In the genomic region with DNA sequence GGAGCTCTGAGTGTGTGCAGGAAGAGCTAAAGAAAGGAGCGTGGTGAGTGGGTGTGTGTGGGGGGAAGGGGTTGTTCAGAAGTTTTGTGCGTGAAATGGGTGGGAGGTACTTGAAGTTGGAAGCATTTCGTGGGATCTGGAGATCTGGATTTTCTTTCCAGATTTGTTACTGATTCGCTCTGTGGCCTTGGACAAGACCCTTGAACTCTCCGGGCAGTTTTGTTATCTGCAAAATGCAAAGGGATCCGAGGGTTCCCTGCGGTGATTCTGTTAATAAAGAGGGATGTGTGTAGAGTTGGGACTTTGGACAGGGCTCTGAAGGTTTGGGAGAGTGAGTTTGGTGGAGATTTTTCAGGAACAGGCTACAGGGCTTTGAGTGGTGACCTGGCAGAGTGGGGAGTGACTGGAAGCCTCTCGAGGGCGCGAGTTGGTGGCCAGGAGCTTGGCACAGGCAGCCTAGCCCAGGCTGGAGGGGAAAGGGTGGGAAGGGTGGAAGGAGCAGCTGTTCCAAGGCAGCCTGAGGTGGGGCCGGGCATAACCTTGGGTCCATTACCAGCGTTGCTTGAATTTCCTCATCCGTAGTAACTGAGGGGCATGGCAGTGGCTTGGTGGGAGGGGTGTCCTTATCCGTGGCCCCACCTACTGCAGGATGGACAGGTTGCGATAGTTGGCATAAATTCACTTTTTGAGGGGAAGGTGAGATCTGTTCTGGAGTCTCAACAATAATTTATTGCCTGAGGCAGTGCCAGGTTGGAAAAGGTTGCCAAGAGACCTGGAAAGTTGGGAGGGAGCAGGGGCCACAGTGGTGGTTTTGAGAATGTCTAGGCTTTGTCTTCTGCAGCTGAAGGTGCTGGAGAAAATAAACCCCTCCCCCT, we compare ENCODE assay signal across 8 cellular contexts. TPM values are rescaled to one million over a fixed set of nuclear protein-coding genes. Genes with fewer than 3 reads are reported as not detected.
DNase-seq lines count a peak whose midpoint lies in the region; ATAC-seq and TF ChIP-seq lines count a peak whose summit lies in the region.

No MANE protein-coding gene starts in this region.

- H3K27ac ChIP-seq in naive thymus-derived CD4-positive, alpha-beta T cell (ENCODE audit: low read depth, low read length): no peak overlapping the region

- H3K4me1 ChIP-seq in naive thymus-derived CD4-positive, alpha-beta T cell (ENCODE audit: control insufficient read depth in 2 of 2, insufficient read depth in 2 of 2, low read length in 2 of 2): peaks cover 20 to 29% of the 10 kb centered on the region in 2 donors

- peak overlapping the region; percentile 98 for H3K27ac Mint-ChIP-seq in endothelial cell (ENCODE audit: unreplicated experiment)
- H3K27ac Mint-ChIP-seq in naive thymus-derived CD4-positive, alpha-beta T cell: peak overlapping the region in 1 of 9 donors; percentile 49

- intact Hi-C loops in naive thymus-derived CD4-positive, alpha-beta T cell (cut with micrococcal nuclease): loop anchor here (5.0 kb wide), 2 partner anchors 88 to 332 kb away; partner anchors contain the start of genes KCNK6 (in 1 of the 2) and YIF1B (in 1 of the 2)

- no peak for TF ChIP-seq CTCF in endothelial cell (IDR thresholded peaks at IDR 0.05; ENCODE audit: unreplicated experiment)

- peaks cover 5% of the 10 kb centered on the region for H3K9me3 Mint-ChIP-seq in endothelial cell (ENCODE audit: unreplicated experiment)
- no peaks in the 10 kb centered on the region for H3K9me3 Mint-ChIP-seq in naive thymus-derived CD4-positive, alpha-beta T cell

- H3K36me3 Mint-ChIP-seq in endothelial cell (ENCODE audit: low read depth, unreplicated experiment): peaks cover 17% of the 10 kb centered on the region
- H3K36me3 Mint-ChIP-seq in naive thymus-derived CD4-positive, alpha-beta T cell: peaks cover 0 to 21% (median 5%) of the 10 kb centered on the region in 5 donors

- peaks cover 64% of the 10 kb centered on the region for H3K4me1 Mint-ChIP-seq in endothelial cell (ENCODE audit: unreplicated experiment)
- peaks cover 20 to 62% (median 42%) of the 10 kb centered on the region in 7 donors for H3K4me1 Mint-ChIP-seq in naive thymus-derived CD4-positive, alpha-beta T cell

- POLR2A ChIA-PET in naive thymus-derived CD4-positive, alpha-beta T cell (lab: Charles Lee): no interaction called here

- peak overlapping the region; percentile 100 for H3K4me3 Mint-ChIP-seq in endothelial cell (ENCODE audit: unreplicated experiment)
- peak overlapping the region; percentile 74 to 99 (median 89) for H3K4me3 Mint-ChIP-seq in naive thymus-derived CD4-positive, alpha-beta T cell

- H3K27me3 ChIP-seq in naive thymus-derived CD4-positive, alpha-beta T cell (ENCODE audit: control insufficient read depth in 2 of 2, insufficient read depth in 2 of 2, low read length in 2 of 2): peaks cover 0 to 17% of the 10 kb centered on the region in 2 donors

- peaks cover 19% of the 10 kb centered on the region for H3K27me3 Mint-ChIP-seq in endothelial cell (ENCODE audit: unreplicated experiment)
- H3K27me3 Mint-ChIP-seq in naive thymus-derived CD4-positive, alpha-beta T cell: peaks cover 0 to 45% (median 29%) of the 10 kb centered on the region in 5 donors

- no peak for ATAC-seq in naive thymus-derived CD4-positive, alpha-beta T cell
- ATAC-seq in GM21526 (IDR thresholded peaks at IDR 0.05; ENCODE audit: low FRiP score, unreplicated experiment): no peak
- no peak for ATAC-seq in GM18517 (IDR thresholded peaks at IDR 0.05; ENCODE audit: unreplicated experiment)
- ATAC-seq in GM21381 (IDR thresholded peaks at IDR 0.05; ENCODE audit: unreplicated experiment): no peak

- DNase-seq in NCI-H2196 (lab: John Stamatoyannopoulos, UW; ENCODE audit: unreplicated experiment): peak; percentile 59
- no peak for DNase-seq in NCI-H2196 treated with DMSO at 0.1 percent for 48 hours (lab: John Stamatoyannopoulos, UW; ENCODE audit: unreplicated experiment)
- no peak for DNase-seq in endothelial cell (ENCODE audit: low spot score)
- no peak for DNase-seq in naive thymus-derived CD4-positive, alpha-beta T cell

- H3K4me3 ChIP-seq in naive thymus-derived CD4-positive, alpha-beta T cell (ENCODE audit: low read length): peak overlapping the region; percentile 85

- no peaks in the 10 kb centered on the region for H3K9me3 ChIP-seq in naive thymus-derived CD4-positive, alpha-beta T cell (ENCODE audit: control insufficient read depth in 2 of 3, low read length in 3 of 3)

- peaks cover 0 to 4% (median 0%) of the 10 kb centered on the region in 3 experiments for H3K36me3 ChIP-seq in naive thymus-derived CD4-positive, alpha-beta T cell (ENCODE audit: control insufficient read depth in 2 of 3, insufficient read depth in 3 of 3, low read length in 3 of 3)

- CTCF ChIA-PET in naive thymus-derived CD4-positive, alpha-beta T cell (lab: Charles Lee): interaction anchor here (0.6 to 2.5 kb wide), 3 partner anchors 12 to 251 kb away, joined by 3 to 17 read pairs (median 4); no protein-coding TSS in a partner anchor

TF ChIP-seq in PFSK-1, 5 proteins besides CTCF, POLR2A, EP300 and RAD21:
- TF ChIP-seq POLR2AphosphoS5 (IDR thresholded peaks at IDR 0.05; ENCODE audit: low read depth, low read length): no peak
- peak; percentile 29; the same call in 1 of the 2 replicates for TF ChIP-seq SIN3A (IDR thresholded peaks at IDR 0.05; ENCODE audit: borderline replicate concordance, insufficient read depth, low read length)
TF ChIP-seq in PFSK-1: peak in this region for 1.

RNA-seq across cellular contexts. Expression of gene ACTN4, which starts 2.1 kb away (rescaled TPM):
- 457 TPM for polyA plus RNA-seq in PFSK-1 (2012; ENCODE audit: insufficient read length, low read depth)
- total RNA-seq in endothelial cell (ENCODE audit: unreplicated experiment): 744 TPM
- total RNA-seq in naive thymus-derived CD4-positive, alpha-beta T cell: 100 to 1,000 TPM in 2 of 5 experiments, 10 to 100 TPM in 3; 49.2 to 355 (median 54.4) TPM
- polyA plus RNA-seq in naive thymus-derived CD4-positive, alpha-beta T cell: 1 to 10 TPM; 2.8 to 3.9 TPM

RNA-seq across cellular contexts. Expression of gene EIF3K, which starts 30.6 kb away (rescaled TPM):
- 810 TPM for polyA plus RNA-seq in PFSK-1 (2012; ENCODE audit: insufficient read length, low read depth)
- 469 TPM for total RNA-seq in endothelial cell (ENCODE audit: unreplicated experiment)
- 100 to 1,000 TPM; 294 to 405 (median 337) TPM for total RNA-seq in naive thymus-derived CD4-positive, alpha-beta T cell
- polyA plus RNA-seq in naive thymus-derived CD4-positive, alpha-beta T cell: 100 to 1,000 TPM; 424 to 437 TPM

RNA-seq across cellular contexts. Expression of gene MAP4K1, which starts 31.8 kb away (rescaled TPM):
- 0.31 TPM for polyA plus RNA-seq in PFSK-1 (2012; ENCODE audit: insufficient read length, low read depth)
- 7.5 TPM for total RNA-seq in endothelial cell (ENCODE audit: unreplicated experiment)
- 100 to 1,000 TPM; 200 to 287 (median 235) TPM for total RNA-seq in naive thymus-derived CD4-positive, alpha-beta T cell
- 100 to 1,000 TPM in 1 of 2 donors, 10 to 100 TPM in 1; 79.0 to 120 TPM for polyA plus RNA-seq in naive thymus-derived CD4-positive, alpha-beta T cell

Comparison
In these comparisons a context has a peak if more than half of its experiments do, and no peak if none do; other contexts are left out.
1. RNA of gene MAP4K1, which starts 31.8 kb away (total RNA-seq): 200 to 287 TPM in naive thymus-derived CD4-positive, alpha-beta T cell; 7.5 TPM in endothelial cell (single experiment); every median in the first group is over 10 times any median in the second.